ENCODE assay signal across 11 cellular contexts in genomic region chr5:94544031-94544650, GRCh38.
DNase-seq lines count a peak whose midpoint lies in the region; ATAC-seq and TF ChIP-seq lines count a peak whose summit lies in the region.
"Had no signal": no experiment of that assay in that cellular context is flagged by ENCODE, and none has a peak within 500 bp of the region (broad histone marks: within the 10 kb centered on the region; RNA-seq: fewer than 3 reads in every experiment).

No MANE protein-coding gene starts in this region.

- H3K4me1 ChIP-seq in BLaER1 treated with 17β-estradiol and CSF1 and Interleukin-3, amounts not matched to agents 10 nM and 100 nM = peaks cover 25 to 35% (median 29%) of the 10 kb centered on the region in 10 experiments
- H3K4me1 ChIP-seq in Peyer's patch = no peaks in the 10 kb centered on the region
- H3K4me1 ChIP-seq: parathyroid adenoma had no signal

- H3K9ac ChIP-seq in BLaER1 treated with 17β-estradiol and CSF1 and Interleukin-3, amounts not matched to agents 10 nM and 100 nM = no peak overlapping the region
- H3K9ac ChIP-seq: parathyroid adenoma had no signal

- H3K27ac Mint-ChIP-seq in activated T-cell treated with anti-CD3 and anti-CD28 coated beads, Interleukin-2, amount 50 U/mL, for 24 hours = no peak overlapping the region
- H3K27ac Mint-ChIP-seq: activated B cell treated with CpG ODN at 0.5 μM for 24 hours had no signal

- peak overlapping the region; percentile 7 to 89 (median 29); a peak in 20 of 22 replicates for H3K4me2 ChIP-seq in BLaER1 treated with 17β-estradiol and CSF1 and Interleukin-3, amounts not matched to agents 10 nM and 100 nM

- H3K36me3 Mint-ChIP-seq in activated T-cell treated with anti-CD3 and anti-CD28 coated beads, Interleukin-2, amount 50 U/mL, for 24 hours (ENCODE audit: low read depth) = peaks cover 13% of the 10 kb centered on the region

- no peaks in the 10 kb centered on the region for H3K27me3 Mint-ChIP-seq in activated T-cell treated with anti-CD3 and anti-CD28 coated beads, Interleukin-2, amount 50 U/mL, for 24 hours
- H3K27me3 Mint-ChIP-seq: activated B cell treated with CpG ODN at 0.5 μM for 24 hours had no signal

- peak; percentile 79 for ATAC-seq in GM21529 (IDR thresholded peaks at IDR 0.05; ENCODE audit: unreplicated experiment)

- H3K4me3 ChIP-seq in BLaER1 treated with 17β-estradiol and CSF1 and Interleukin-3, amounts not matched to agents 10 nM and 100 nM = no peak overlapping the region
- no peak overlapping the region for H3K4me3 ChIP-seq in foreskin fibroblast (ENCODE audit: low read depth in 1 of 2, low read length in 2 of 2)
- H3K4me3 ChIP-seq in Peyer's patch = no peak overlapping the region

- no peaks in the 10 kb centered on the region for H3K27me3 ChIP-seq in BLaER1 treated with 17β-estradiol and CSF1 and Interleukin-3, amounts not matched to agents 10 nM and 100 nM
- H3K27me3 ChIP-seq in Peyer's patch = no peaks in the 10 kb centered on the region

- H3K9me3 ChIP-seq in BLaER1 treated with 17β-estradiol and CSF1 and Interleukin-3, amounts not matched to agents 10 nM and 100 nM (replicated peaks in 1 of 11) = peaks cover 36 to 60% (median 47%) of the 10 kb centered on the region in 11 experiments
- H3K9me3 ChIP-seq in Peyer's patch = no peaks in the 10 kb centered on the region

- H3K4me1 Mint-ChIP-seq in activated T-cell treated with anti-CD3 and anti-CD28 coated beads, Interleukin-2, amount 50 U/mL, for 24 hours (ENCODE audit: low read depth) = no peaks in the 10 kb centered on the region

- peak overlapping the region in 1 of 11 experiments; percentile 26; a peak in 1 of 22 replicates for H3K27ac ChIP-seq in BLaER1 treated with 17β-estradiol and CSF1 and Interleukin-3, amounts not matched to agents 10 nM and 100 nM
- H3K27ac ChIP-seq in Peyer's patch = no peak overlapping the region
- H3K27ac ChIP-seq: parathyroid adenoma had no signal

- no peak for TF ChIP-seq POLR2A in Peyer's patch (IDR thresholded peaks at IDR 0.05)

- TF ChIP-seq CTCF in foreskin fibroblast (IDR thresholded peaks at IDR 0.05; ENCODE audit: low read depth, low read length) (no peak), Peyer's patch (IDR thresholded peaks at IDR 0.05) (no peak)

- peak; percentile 54 to 76 for DNase-seq in NOMO-1 (lab: John Stamatoyannopoulos, UW; ENCODE audit: unreplicated experiment in 2 of 2)
- peak; percentile 35 to 49 for DNase-seq in foreskin fibroblast
- DNase-seq in cerebellum (ENCODE audit: low spot score) = no peak
- no peak for DNase-seq in Peyer's patch
- no peak for DNase-seq in SW 1271 (lab: John Stamatoyannopoulos, UW)
- DNase-seq in activated T-cell treated with anti-CD3 and anti-CD28 coated beads, Interleukin-2, amount 50 U/mL, for 24 hours = no peak
- DNase-seq: activated B cell treated with CpG ODN at 0.5 μM for 24 hours, NCI-H345 had no signal

- no peaks in the 10 kb centered on the region; a peak in 2 of 22 replicates for H4K20me1 ChIP-seq in BLaER1 treated with 17β-estradiol and CSF1 and Interleukin-3, amounts not matched to agents 10 nM and 100 nM

- peaks cover 8% of the 10 kb centered on the region for H3K9me3 Mint-ChIP-seq in activated T-cell treated with anti-CD3 and anti-CD28 coated beads, Interleukin-2, amount 50 U/mL, for 24 hours

- H3K36me3 ChIP-seq in BLaER1 treated with 17β-estradiol and CSF1 and Interleukin-3, amounts not matched to agents 10 nM and 100 nM = peaks cover 0 to 24% (median 4%) of the 10 kb centered on the region in 11 experiments; a peak in 10 of 22 replicates
- no peaks in the 10 kb centered on the region for H3K36me3 ChIP-seq in Peyer's patch

- H3K4me3 Mint-ChIP-seq in activated T-cell treated with anti-CD3 and anti-CD28 coated beads, Interleukin-2, amount 50 U/mL, for 24 hours = no peak overlapping the region
- H3K4me3 Mint-ChIP-seq: activated B cell treated with CpG ODN at 0.5 μM for 24 hours had no signal

Comparison
In these comparisons a context has a peak if more than half of its experiments do, and no peak if none do; other contexts are left out.
1. DNase-seq: peak in NOMO-1 (2 of 2) and foreskin fibroblast (2 of 2); none in cerebellum (single experiment), Peyer's patch (0 of 3), SW 1271 (0 of 2) and activated T-cell treated with anti-CD3 and anti-CD28 coated beads, Interleukin-2, amount 50 U/mL, for 24 hours (single experiment).